ENCODE assay signal across 20 cellular contexts in genomic region chr11:72236774-72237111, GRCh38. TPM values are rescaled to one million over a fixed set of nuclear protein-coding genes. Genes with fewer than 3 reads are reported as not detected.
A peak's percentile ranks its signal among the peaks of the same experiment; 100 is the strongest.
DNase-seq lines count a peak whose midpoint lies in the region; ATAC-seq and TF ChIP-seq lines count a peak whose summit lies in the region.
"Had no signal": no experiment of that assay in that cellular context is flagged by ENCODE, and none has a peak within 500 bp of the region (broad histone marks: within the 10 kb centered on the region; RNA-seq: fewer than 3 reads in every experiment).

No MANE protein-coding gene starts in this region.

- DNase-seq in CD8-positive, alpha-beta T cell: no peak
- DNase-seq in RWPE1 (ENCODE audit: low spot score) (no peak), NCI-H446 treated with DMSO at 0.1 percent for 48 hours (lab: John Stamatoyannopoulos, UW) (no peak), NCI-H524 (lab: John Stamatoyannopoulos, UW) (no peak)
- no peak for DNase-seq in stimulated activated naive CD4-positive, alpha-beta T cell treated with Interleukin-2 at 50 U/mL for 16 hours (lab: John Stamatoyannopoulos, UW)
- DNase-seq in activated CD4-positive, alpha-beta T cell treated with anti-CD3 and anti-CD28 coated beads, Interleukin-2, amount 10 ng/mL, durations not matched to agents 24 days and 14 days: no peak
- DNase-seq: DMS153, EL, HFFc6, MG63, NCI-H1105, NCI-H187, NCI-H2171, NCI-H510A treated with DMSO at 0.1 percent for 48 hours, RPMI8226, SJCRH30 had no signal

- intact Hi-C loops in CD8-positive, alpha-beta T cell (cut with DNase I, micrococcal nuclease): loop anchor here in 1 of 2 experiments (5.0 kb wide), 2 partner anchors 54 to 209 kb away; no protein-coding TSS in a partner anchor
- intact Hi-C loops in dendritic cell treated with granulocyte-macrophage colony-stimulating factor and Interleukin-4, amounts not matched to agents 40 ng/mL and 50 ng/mL, for 4 days (cut with micrococcal nuclease): loop anchor here (5.0 kb wide), 3 partner anchors 54 to 209 kb away; partner anchors contain the start of gene CLPB
- intact Hi-C loops in activated CD4-positive, alpha-beta T cell treated with anti-CD3 and anti-CD28 coated beads, Interleukin-2, amount 10 ng/mL, durations not matched to agents 24 days and 14 days (cut with micrococcal nuclease): no loop called here

- no peak overlapping the region for H3K4me3 Mint-ChIP-seq in CD8-positive, alpha-beta T cell
- no peak overlapping the region for H3K4me3 Mint-ChIP-seq in dendritic cell treated with granulocyte-macrophage colony-stimulating factor and Interleukin-4, amounts not matched to agents 40 ng/mL and 50 ng/mL, for 4 days
- H3K4me3 Mint-ChIP-seq in activated CD4-positive, alpha-beta T cell treated with anti-CD3 and anti-CD28 coated beads, Interleukin-2, amount 10 ng/mL, durations not matched to agents 24 days and 14 days: no peak overlapping the region
- H3K4me3 Mint-ChIP-seq: HFFc6 had no signal

- peaks cover 18% of the 10 kb centered on the region for H3K27me3 Mint-ChIP-seq in CD8-positive, alpha-beta T cell (ENCODE audit: low read depth)
- peaks cover 38% of the 10 kb centered on the region for H3K27me3 Mint-ChIP-seq in dendritic cell treated with granulocyte-macrophage colony-stimulating factor and Interleukin-4, amounts not matched to agents 40 ng/mL and 50 ng/mL, for 4 days
- peaks cover 25% of the 10 kb centered on the region for H3K27me3 Mint-ChIP-seq in activated CD4-positive, alpha-beta T cell treated with anti-CD3 and anti-CD28 coated beads, Interleukin-2, amount 10 ng/mL, durations not matched to agents 24 days and 14 days

- no peak for ATAC-seq in CD8-positive, alpha-beta T cell

- peaks cover 56% of the 10 kb centered on the region for H3K36me3 Mint-ChIP-seq in CD8-positive, alpha-beta T cell
- peaks cover 74% of the 10 kb centered on the region for H3K36me3 Mint-ChIP-seq in dendritic cell treated with granulocyte-macrophage colony-stimulating factor and Interleukin-4, amounts not matched to agents 40 ng/mL and 50 ng/mL, for 4 days (ENCODE audit: low read depth)
- H3K36me3 Mint-ChIP-seq in activated CD4-positive, alpha-beta T cell treated with anti-CD3 and anti-CD28 coated beads, Interleukin-2, amount 10 ng/mL, durations not matched to agents 24 days and 14 days (ENCODE audit: low read depth): peaks cover 45% of the 10 kb centered on the region

- peak overlapping the region; percentile 45 for H3K27ac Mint-ChIP-seq in CD8-positive, alpha-beta T cell
- peak overlapping the region; percentile 61 for H3K27ac Mint-ChIP-seq in dendritic cell treated with granulocyte-macrophage colony-stimulating factor and Interleukin-4, amounts not matched to agents 40 ng/mL and 50 ng/mL, for 4 days
- no peak overlapping the region for H3K27ac Mint-ChIP-seq in activated CD4-positive, alpha-beta T cell treated with anti-CD3 and anti-CD28 coated beads, Interleukin-2, amount 10 ng/mL, durations not matched to agents 24 days and 14 days

- H3K9ac ChIP-seq in skeletal muscle tissue (ENCODE audit: low read depth in 1 of 3, low read length in 3 of 3): no peak overlapping the region

- no peak for TF ChIP-seq CTCF in CD8-positive, alpha-beta T cell (IDR thresholded peaks at IDR 0.05)
- no peak for TF ChIP-seq CTCF in RWPE1 (conservative IDR thresholded peaks at IDR 0.05; ENCODE audit: low read depth)

- no peak overlapping the region for H3K27ac ChIP-seq in CD8-positive, alpha-beta T cell (ENCODE audit: low read depth, low read length)
- peak overlapping the region; percentile 76 for H3K27ac ChIP-seq in RWPE1
- peak overlapping the region; percentile 7 for H3K27ac ChIP-seq in skeletal muscle tissue (ENCODE audit: low read depth, low read length)
- H3K27ac ChIP-seq: SJCRH30 had no signal

- H3K9me3 ChIP-seq in CD8-positive, alpha-beta T cell (ENCODE audit: low read length): no peaks in the 10 kb centered on the region
- no peaks in the 10 kb centered on the region for H3K9me3 ChIP-seq in skeletal muscle tissue (ENCODE audit: control insufficient read depth in 3 of 3, low read length in 3 of 3)
- H3K9me3 ChIP-seq: MG63, SJCRH30 had no signal

- H3K4me1 ChIP-seq in CD8-positive, alpha-beta T cell (ENCODE audit: insufficient read depth, low read length): peaks cover 17% of the 10 kb centered on the region
- peaks cover 16 to 24% (median 22%) of the 10 kb centered on the region in 3 donors for H3K4me1 ChIP-seq in skeletal muscle tissue (ENCODE audit: control insufficient read depth in 3 of 3, insufficient read depth in 3 of 3, low read length in 3 of 3)
- H3K4me1 ChIP-seq: SJCRH30 had no signal

- H3K27me3 ChIP-seq in CD8-positive, alpha-beta T cell (ENCODE audit: insufficient read depth, low read length): peaks cover 12% of the 10 kb centered on the region
- peaks cover 4 to 6% (median 6%) of the 10 kb centered on the region in 3 donors for H3K27me3 ChIP-seq in skeletal muscle tissue (ENCODE audit: control insufficient read depth in 3 of 3, insufficient read depth in 3 of 3, low read length in 3 of 3)
- H3K27me3 ChIP-seq: MG63, SJCRH30 had no signal

- no peaks in the 10 kb centered on the region for H3K9me3 Mint-ChIP-seq in CD8-positive, alpha-beta T cell
- no peaks in the 10 kb centered on the region for H3K9me3 Mint-ChIP-seq in dendritic cell treated with granulocyte-macrophage colony-stimulating factor and Interleukin-4, amounts not matched to agents 40 ng/mL and 50 ng/mL, for 4 days
- no peaks in the 10 kb centered on the region for H3K9me3 Mint-ChIP-seq in activated CD4-positive, alpha-beta T cell treated with anti-CD3 and anti-CD28 coated beads, Interleukin-2, amount 10 ng/mL, durations not matched to agents 24 days and 14 days
- H3K9me3 Mint-ChIP-seq: HFFc6 had no signal

- POLR2A ChIA-PET in CD8-positive, alpha-beta T cell (lab: Charles Lee): interaction anchor here (1.6 kb wide), 1 partner anchor 12 kb away, joined by 4 read pairs; the partner anchor contains the start of gene INPPL1
- POLR2A ChIA-PET in RWPE1 (lab: Yijun Ruan, JAX; ENCODE audit: low non-redundant PET): interaction anchor here (0.7 kb wide), 1 partner anchor 12 kb away, joined by 3 read pairs; the partner anchor contains the start of gene INPPL1

- CTCF ChIA-PET in CD8-positive, alpha-beta T cell (lab: Charles Lee): interaction anchor here (1.1 to 2.0 kb wide), 5 partner anchors 9 to 93 kb away, joined by 4 to 11 read pairs (median 5); no protein-coding TSS in a partner anchor
- CTCF ChIA-PET in RWPE1 (lab: Yijun Ruan, JAX): interaction anchor here (0.5 to 1.4 kb wide), 4 partner anchors 20 to 212 kb away, joined by 3 to 6 read pairs (median 4); partner anchors contain the start of gene CLPB

- peaks cover 16% of the 10 kb centered on the region for H3K4me1 Mint-ChIP-seq in CD8-positive, alpha-beta T cell (ENCODE audit: low read depth)
- H3K4me1 Mint-ChIP-seq in dendritic cell treated with granulocyte-macrophage colony-stimulating factor and Interleukin-4, amounts not matched to agents 40 ng/mL and 50 ng/mL, for 4 days (ENCODE audit: low read depth): peaks cover 82% of the 10 kb centered on the region
- peaks cover 7% of the 10 kb centered on the region for H3K4me1 Mint-ChIP-seq in activated CD4-positive, alpha-beta T cell treated with anti-CD3 and anti-CD28 coated beads, Interleukin-2, amount 10 ng/mL, durations not matched to agents 24 days and 14 days

- H3K4me3 ChIP-seq in CD8-positive, alpha-beta T cell (ENCODE audit: low read depth, low read length): no peak overlapping the region
- no peak overlapping the region for H3K4me3 ChIP-seq in skeletal muscle tissue (ENCODE audit: low read length in 3 of 3)
- H3K4me3 ChIP-seq: MG63, SJCRH30 had no signal

- H3K36me3 ChIP-seq in CD8-positive, alpha-beta T cell (ENCODE audit: insufficient read depth, low read length): peaks cover 13% of the 10 kb centered on the region
- peaks cover 50 to 57% (median 56%) of the 10 kb centered on the region in 3 donors for H3K36me3 ChIP-seq in skeletal muscle tissue (ENCODE audit: control insufficient read depth in 3 of 3, insufficient read depth in 3 of 3, low read length in 3 of 3)

RNA-seq across cellular contexts. Expression of gene PHOX2A, which starts 7.2 kb away (rescaled TPM):
- total RNA-seq in CD8-positive, alpha-beta T cell: not detected
- not detected for total RNA-seq in skeletal muscle tissue
- total RNA-seq in activated CD4-positive, alpha-beta T cell treated with anti-CD3 and anti-CD28 coated beads, Interleukin-2, amount 10 ng/mL, durations not matched to agents 24 days and 14 days: not detected in 2 replicates
- total RNA-seq: H1, HFFc6, OCI-LY7, SJCRH30 had no signal

RNA-seq across cellular contexts. Expression of gene INPPL1, which starts 12.2 kb away (rescaled TPM):
- 100 to 1,000 TPM; 113 to 119 TPM for total RNA-seq in CD8-positive, alpha-beta T cell
- total RNA-seq in skeletal muscle tissue: 50.6 TPM
- 123 and 144 TPM in 2 replicates for total RNA-seq in activated CD4-positive, alpha-beta T cell treated with anti-CD3 and anti-CD28 coated beads, Interleukin-2, amount 10 ng/mL, durations not matched to agents 24 days and 14 days

RNA-seq across cellular contexts. Expression of gene FOLR2, which starts 20.1 kb away (rescaled TPM):
- not detected for total RNA-seq in CD8-positive, alpha-beta T cell
- 15.1 TPM for total RNA-seq in skeletal muscle tissue
- not detected in 2 replicates for total RNA-seq in activated CD4-positive, alpha-beta T cell treated with anti-CD3 and anti-CD28 coated beads, Interleukin-2, amount 10 ng/mL, durations not matched to agents 24 days and 14 days
- total RNA-seq: H1, HFFc6, SJCRH30 had no signal

RNA-seq across cellular contexts. Expression of gene FOLR1, which starts 44.8 kb away (rescaled TPM):
- not detected for total RNA-seq in CD8-positive, alpha-beta T cell
- total RNA-seq in skeletal muscle tissue: 1.0 TPM
- total RNA-seq in activated CD4-positive, alpha-beta T cell treated with anti-CD3 and anti-CD28 coated beads, Interleukin-2, amount 10 ng/mL, durations not matched to agents 24 days and 14 days: not detected in 2 replicates
- total RNA-seq: H1, OCI-LY7 had no signal

Comparison
In these comparisons a context has a peak if more than half of its experiments do, and no peak if none do; other contexts are left out.
1. RNA of gene FOLR2, which starts 20.1 kb away (total RNA-seq): 15.1 TPM in skeletal muscle tissue (single experiment); not detected in CD8-positive, alpha-beta T cell and not detected in activated CD4-positive, alpha-beta T cell treated with anti-CD3 and anti-CD28 coated beads, Interleukin-2, amount 10 ng/mL, durations not matched to agents 24 days and 14 days; every median in the first group is over 10 times any median in the second.